ENCODE assay signal across 8 cellular contexts in the genomic region with DNA sequence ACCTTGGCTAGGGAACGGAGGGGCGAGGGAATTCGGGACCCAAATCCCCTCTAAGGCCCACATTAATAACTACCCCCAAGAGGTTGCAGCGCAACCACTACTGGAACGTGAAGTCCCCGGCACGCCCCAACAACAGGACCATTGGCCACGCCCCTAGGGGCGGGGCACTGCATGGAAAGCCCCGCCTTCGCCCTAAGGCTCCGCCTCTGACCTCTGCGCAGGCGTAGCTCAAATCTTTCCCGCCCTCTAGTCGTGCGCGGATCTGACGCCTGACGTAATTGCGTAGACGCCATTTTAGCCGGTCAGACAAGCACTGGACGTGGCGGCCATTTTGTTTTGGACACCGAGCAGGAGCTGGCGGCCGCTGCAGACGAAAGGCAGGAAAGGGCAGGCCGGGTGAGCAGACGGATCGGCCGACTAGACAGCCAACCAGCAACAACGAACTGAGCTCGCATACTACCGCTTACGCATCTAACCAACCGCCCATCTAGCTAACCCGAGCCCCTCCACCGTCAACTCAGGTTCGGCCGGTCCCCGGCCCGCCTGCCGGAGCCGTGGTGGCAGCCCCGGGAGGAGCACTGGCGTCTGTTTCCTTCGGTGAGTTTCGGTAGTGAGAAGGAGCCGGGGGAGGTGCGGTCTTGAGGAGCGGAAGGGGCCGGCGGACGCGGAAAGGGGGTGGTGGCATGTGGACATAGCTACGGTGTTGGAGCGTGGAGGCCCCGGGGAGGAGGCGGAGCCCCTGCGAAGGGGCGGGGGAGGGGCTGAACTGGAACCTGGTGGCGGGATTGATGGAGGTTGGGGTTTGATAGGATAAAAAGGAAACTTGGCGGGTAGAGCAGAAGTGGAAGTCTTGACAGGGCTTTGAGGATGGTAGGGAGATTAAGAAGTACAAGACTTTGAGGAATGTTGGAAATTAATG. TPM values are rescaled to one million over a fixed set of nuclear protein-coding genes. Genes with fewer than 3 reads are reported as not detected.
DNase-seq lines count a peak whose midpoint lies in the region; ATAC-seq, FAIRE-seq and TF ChIP-seq lines count a peak whose summit lies in the region.

A gene with protein sequence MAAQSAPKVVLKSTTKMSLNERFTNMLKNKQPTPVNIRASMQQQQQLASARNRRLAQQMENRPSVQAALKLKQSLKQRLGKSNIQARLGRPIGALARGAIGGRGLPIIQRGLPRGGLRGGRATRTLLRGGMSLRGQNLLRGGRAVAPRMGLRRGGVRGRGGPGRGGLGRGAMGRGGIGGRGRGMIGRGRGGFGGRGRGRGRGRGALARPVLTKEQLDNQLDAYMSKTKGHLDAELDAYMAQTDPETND (plus strand): TSS at position 320 of the 919 bp plus-strand sequence. CDS start 2,523 bp downstream, outside the sequence.

- peak; percentile 79 for FAIRE-seq in urothelium cell line (lab: Jason Lieb, UNC)

- H3K4me3 ChIP-seq in right atrium auricular region (peak within 1 kb of the TSS; percentile 73 to 89), psoas muscle (peak within 1 kb of the TSS; percentile 99)

- intact Hi-C loops in T-helper 2 cell treated with Interferon-gamma antibody and Interleukin-4, amounts not matched to agents 100 ng/mL and 5 ng/mL, for 36 hours (cut with micrococcal nuclease): loop anchor here (1.0 to 2.0 kb wide), 4 partner anchors 24 to 99 kb away; a partner anchor contains a TSS
- intact Hi-C loops in psoas muscle (cut with DNase I): no loop called here

- H3K9me3 ChIP-seq in right atrium auricular region (no peaks in the 10 kb centered on the region), psoas muscle (no peaks in the 10 kb centered on the region)

- peak; percentile 73 for ATAC-seq in GM18499 (IDR thresholded peaks at IDR 0.05; ENCODE audit: insufficient read depth, unreplicated experiment)
- ATAC-seq in HG02943 (IDR thresholded peaks at IDR 0.05; ENCODE audit: low read depth, unreplicated experiment): peak; percentile 78
- ATAC-seq in psoas muscle: peak; percentile 83 to 92 (median 87)

- H3K27me3 ChIP-seq in right atrium auricular region (no peaks in the 10 kb centered on the region), psoas muscle (ENCODE audit: insufficient read depth in 3 of 3, low read length in 2 of 3) (no peaks in the 10 kb centered on the region)

- TF ChIP-seq CTCF in right atrium auricular region (IDR thresholded peaks at IDR 0.05) (no peak), psoas muscle (IDR thresholded peaks at IDR 0.05) (no peak)

- H3K36me3 ChIP-seq in right atrium auricular region: peaks cover 39% of the 10 kb centered on the region
- peaks cover 10 to 52% of the 10 kb centered on the region in 2 donors for H3K36me3 ChIP-seq in psoas muscle (ENCODE audit: insufficient read depth in 1 of 2, low read depth in 1 of 2)

- 1 to 2% (median 1%) methylated on average over 65 of the region's 65 CpGs for WGBS in psoas muscle, 3 donors

- H3K27ac ChIP-seq in right atrium auricular region (peak within 1 kb of the TSS; percentile 100), psoas muscle (peak within 1 kb of the TSS; percentile 100)

- DNase-seq in NCI-H187 treated with DMSO at 0.1 percent for 48 hours (lab: John Stamatoyannopoulos, UW) (peak; percentile 94), anterior cingulate cortex (lab: John Stamatoyannopoulos, UW) (peak; percentile 63 to 99 (median 96)), right atrium auricular region (ENCODE audit: low spot score) (peak; percentile 99), psoas muscle (peak; percentile 96 to 98), urothelium cell line (ENCODE audit: low spot score) (peak; percentile 96)

- H3K4me1 ChIP-seq in right atrium auricular region (peaks cover 0 to 75% of the 10 kb centered on the region in 2 donors), psoas muscle (peaks cover 61% of the 10 kb centered on the region)

RNA-seq across cellular contexts. Expression of the gene that starts here (rescaled TPM):
- total RNA-seq in T-helper 2 cell treated with Interferon-gamma antibody and Interleukin-4, amounts not matched to agents 100 ng/mL and 5 ng/mL, for 36 hours: 98.9 and 101 TPM in 2 replicates
- 10 to 100 TPM; 38.2 to 50.1 TPM for total RNA-seq in right atrium auricular region
- 10 to 100 TPM; 71.1 to 87.7 (median 80.2) TPM for total RNA-seq in psoas muscle
- 100 to 1,000 TPM in 2 of 3 donors, 10 to 100 TPM in 1; 88.3 to 122 (median 111) TPM for polyA plus RNA-seq in psoas muscle

Comparison
In these comparisons a context has a peak if more than half of its experiments do, and no peak if none do; other contexts are left out.
1. Peak in every context shown above with its lines: DNase-seq, ATAC-seq, H3K4me3 ChIP-seq and H3K27ac ChIP-seq.